Comparison of ENCODE assay signal across 1 cellular context in genomic region chr6:31197559-31198305, GRCh38.
A peak's percentile ranks its signal among the peaks of the same experiment; 100 is the strongest.
TF ChIP-seq lines count a peak whose summit lies in the region.

No MANE protein-coding gene starts in this region.

TF ChIP-seq in K562, 482 proteins besides CTCF, POLR2A, EP300 and RAD21 (continues in another document):
- no peak for TF ChIP-seq RBBP5 (IDR thresholded peaks at IDR 0.05; ENCODE audit: borderline replicate concordance, insufficient read depth, low read length, poor library complexity, severe bottlenecking)
- TF ChIP-seq BRCA1 (IDR thresholded peaks at IDR 0.05): no peak
- no peak for TF ChIP-seq BRCA1 (CRISPR knock-in tag; IDR thresholded peaks at IDR 0.05)
- peak; percentile 12; the same call in 1 of the 2 replicates for TF ChIP-seq GABPB1 (CRISPR knock-in tag; IDR thresholded peaks at IDR 0.05)
- no peak for TF ChIP-seq JUNB (CRISPR knock-in tag; conservative IDR thresholded peaks at IDR 0.05)
- no peak for TF ChIP-seq IRF1 (CRISPR knock-in tag; IDR thresholded peaks at IDR 0.05; ENCODE audit: borderline replicate concordance)
- no peak for TF ChIP-seq ZNF121 (CRISPR knock-in tag; conservative IDR thresholded peaks at IDR 0.05)
- peak; percentile 92 for TF ChIP-seq RBFOX2 (IDR thresholded peaks at IDR 0.05; ENCODE audit: low read depth, low read length)
- no peak for TF ChIP-seq TGIF2 (CRISPR knock-in tag; IDR thresholded peaks at IDR 0.05)
- TF ChIP-seq SIN3A (IDR thresholded peaks at IDR 0.05; ENCODE audit: borderline replicate concordance in 2 of 2, control insufficient read depth in 1 of 2, low read depth in 2 of 2, low read length in 2 of 2): peak; percentile 0 to 20; a peak in 1 of 4 replicates
- no peak for TF ChIP-seq HNRNPH1 (optimal IDR thresholded peaks at IDR 0.05; ENCODE audit: low read depth, low read length)
- TF ChIP-seq ETV1 (tag; conservative IDR thresholded peaks at IDR 0.05; ENCODE audit: low read depth): peak; percentile 32
- 0 out of 2 replicates have a peak, but pooled peaks have one; percentile 34 for TF ChIP-seq ELF4 (CRISPR knock-in tag; IDR thresholded peaks at IDR 0.05)
- TF ChIP-seq HDAC2 (IDR thresholded peaks at IDR 0.05): 0 out of 2 replicates have a peak, but pooled peaks have one; percentile 7
- no peak for TF ChIP-seq TARDBP (IDR thresholded peaks at IDR 0.05)
- no peak for TF ChIP-seq ZNF57 (CRISPR knock-in tag; IDR thresholded peaks at IDR 0.05)
- TF ChIP-seq PRPF4 (IDR thresholded peaks at IDR 0.05; ENCODE audit: insufficient read depth, low read depth, low read length, poor library complexity, severe bottlenecking): no peak
- peak; percentile 50; the same call in 1 of the 2 replicates for TF ChIP-seq LEF1 (IDR thresholded peaks at IDR 0.05)
- TF ChIP-seq, protein P1, sequence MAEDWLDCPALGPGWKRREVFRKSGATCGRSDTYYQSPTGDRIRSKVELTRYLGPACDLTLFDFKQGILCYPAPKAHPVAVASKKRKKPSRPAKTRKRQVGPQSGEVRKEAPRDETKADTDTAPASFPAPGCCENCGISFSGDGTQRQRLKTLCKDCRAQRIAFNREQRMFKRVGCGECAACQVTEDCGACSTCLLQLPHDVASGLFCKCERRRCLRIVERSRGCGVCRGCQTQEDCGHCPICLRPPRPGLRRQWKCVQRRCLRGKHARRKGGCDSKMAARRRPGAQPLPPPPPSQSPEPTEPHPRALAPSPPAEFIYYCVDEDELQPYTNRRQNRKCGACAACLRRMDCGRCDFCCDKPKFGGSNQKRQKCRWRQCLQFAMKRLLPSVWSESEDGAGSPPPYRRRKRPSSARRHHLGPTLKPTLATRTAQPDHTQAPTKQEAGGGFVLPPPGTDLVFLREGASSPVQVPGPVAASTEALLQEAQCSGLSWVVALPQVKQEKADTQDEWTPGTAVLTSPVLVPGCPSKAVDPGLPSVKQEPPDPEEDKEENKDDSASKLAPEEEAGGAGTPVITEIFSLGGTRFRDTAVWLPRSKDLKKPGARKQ (CRISPR knock-in tag; IDR thresholded peaks at IDR 0.05): no peak
- TF ChIP-seq ZNF143 (CRISPR knock-in tag; IDR thresholded peaks at IDR 0.05): peak; percentile 74
- TF ChIP-seq FOS (IDR thresholded peaks at IDR 0.05; ENCODE audit: extremely low read depth, insufficient read length): no peak
- TF ChIP-seq SMAD4 (CRISPR knock-in tag; conservative IDR thresholded peaks at IDR 0.05): peak; percentile 69
- TF ChIP-seq RB1 (IDR thresholded peaks at IDR 0.05; ENCODE audit: low read depth): peak; percentile 48; the same call in 1 of the 2 replicates
- no peak for TF ChIP-seq ETV6 (IDR thresholded peaks at IDR 0.05; ENCODE audit: borderline replicate concordance in 1 of 2, low read depth in 2 of 2, low read length in 1 of 2)
- TF ChIP-seq ETV6 (CRISPR knock-in tag; IDR thresholded peaks at IDR 0.05; ENCODE audit: borderline replicate concordance): no peak
- TF ChIP-seq TSC22D4 (tag; IDR thresholded peaks at IDR 0.05): no peak
- peak; percentile 18; the same call in 1 of the 2 replicates for TF ChIP-seq MTA1 (IDR thresholded peaks at IDR 0.05; ENCODE audit: borderline replicate concordance)
- TF ChIP-seq, protein P2, sequence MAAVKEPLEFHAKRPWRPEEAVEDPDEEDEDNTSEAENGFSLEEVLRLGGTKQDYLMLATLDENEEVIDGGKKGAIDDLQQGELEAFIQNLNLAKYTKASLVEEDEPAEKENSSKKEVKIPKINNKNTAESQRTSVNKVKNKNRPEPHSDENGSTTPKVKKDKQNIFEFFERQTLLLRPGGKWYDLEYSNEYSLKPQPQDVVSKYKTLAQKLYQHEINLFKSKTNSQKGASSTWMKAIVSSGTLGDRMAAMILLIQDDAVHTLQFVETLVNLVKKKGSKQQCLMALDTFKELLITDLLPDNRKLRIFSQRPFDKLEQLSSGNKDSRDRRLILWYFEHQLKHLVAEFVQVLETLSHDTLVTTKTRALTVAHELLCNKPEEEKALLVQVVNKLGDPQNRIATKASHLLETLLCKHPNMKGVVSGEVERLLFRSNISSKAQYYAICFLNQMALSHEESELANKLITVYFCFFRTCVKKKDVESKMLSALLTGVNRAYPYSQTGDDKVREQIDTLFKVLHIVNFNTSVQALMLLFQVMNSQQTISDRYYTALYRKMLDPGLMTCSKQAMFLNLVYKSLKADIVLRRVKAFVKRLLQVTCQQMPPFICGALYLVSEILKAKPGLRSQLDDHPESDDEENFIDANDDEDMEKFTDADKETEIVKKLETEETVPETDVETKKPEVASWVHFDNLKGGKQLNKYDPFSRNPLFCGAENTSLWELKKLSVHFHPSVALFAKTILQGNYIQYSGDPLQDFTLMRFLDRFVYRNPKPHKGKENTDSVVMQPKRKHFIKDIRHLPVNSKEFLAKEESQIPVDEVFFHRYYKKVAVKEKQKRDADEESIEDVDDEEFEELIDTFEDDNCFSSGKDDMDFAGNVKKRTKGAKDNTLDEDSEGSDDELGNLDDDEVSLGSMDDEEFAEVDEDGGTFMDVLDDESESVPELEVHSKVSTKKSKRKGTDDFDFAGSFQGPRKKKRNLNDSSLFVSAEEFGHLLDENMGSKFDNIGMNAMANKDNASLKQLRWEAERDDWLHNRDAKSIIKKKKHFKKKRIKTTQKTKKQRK (IDR thresholded peaks at IDR 0.05; ENCODE audit: borderline replicate concordance, low read depth, low read length): no peak
- no peak for TF ChIP-seq ZKSCAN1 (IDR thresholded peaks at IDR 0.05; ENCODE audit: low read depth, low read length)
- peak in 1 of 2 experiments; percentile 81; a peak in 3 of 4 replicates for TF ChIP-seq TRIM24 (IDR thresholded peaks at IDR 0.05)
- peak; percentile 87 for TF ChIP-seq ZBTB7A (IDR thresholded peaks at IDR 0.05; ENCODE audit: borderline replicate concordance, control insufficient read depth, low read depth, low read length)
- TF ChIP-seq, protein P3, sequence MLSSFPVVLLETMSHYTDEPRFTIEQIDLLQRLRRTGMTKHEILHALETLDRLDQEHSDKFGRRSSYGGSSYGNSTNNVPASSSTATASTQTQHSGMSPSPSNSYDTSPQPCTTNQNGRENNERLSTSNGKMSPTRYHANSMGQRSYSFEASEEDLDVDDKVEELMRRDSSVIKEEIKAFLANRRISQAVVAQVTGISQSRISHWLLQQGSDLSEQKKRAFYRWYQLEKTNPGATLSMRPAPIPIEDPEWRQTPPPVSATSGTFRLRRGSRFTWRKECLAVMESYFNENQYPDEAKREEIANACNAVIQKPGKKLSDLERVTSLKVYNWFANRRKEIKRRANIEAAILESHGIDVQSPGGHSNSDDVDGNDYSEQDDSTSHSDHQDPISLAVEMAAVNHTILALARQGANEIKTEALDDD (IDR thresholded peaks at IDR 0.05): peak; percentile 77
- TF ChIP-seq ZBTB40 (IDR thresholded peaks at IDR 0.05): peak; percentile 9; the same call in 1 of the 2 replicates
- no peak for TF ChIP-seq ZBTB40 (CRISPR knock-in tag; IDR thresholded peaks at IDR 0.05)
- peak in 1 of 2 experiments; percentile 11; a peak in 1 of 4 replicates for TF ChIP-seq SRF (CRISPR knock-in tag; IDR thresholded peaks at IDR 0.05)
- TF ChIP-seq TAF7 (tag; IDR thresholded peaks at IDR 0.05): peak; percentile 53; the same call in 1 of the 2 replicates
- no peak; the same call in 1 of the 2 replicates for TF ChIP-seq CBFB (CRISPR knock-in tag; IDR thresholded peaks at IDR 0.05)
- TF ChIP-seq PHF21A (IDR thresholded peaks at IDR 0.05; ENCODE audit: borderline replicate concordance, low read depth): peak; percentile 59; the same call in 1 of the 2 replicates
- peak; percentile 77 for TF ChIP-seq ATF7 (IDR thresholded peaks at IDR 0.05)
- no peak for TF ChIP-seq SNIP1 (IDR thresholded peaks at IDR 0.05; ENCODE audit: low read depth)
- peak; percentile 78 for TF ChIP-seq LCOR (CRISPR knock-in tag; IDR thresholded peaks at IDR 0.05)
- TF ChIP-seq NR2C2 (CRISPR knock-in tag; IDR thresholded peaks at IDR 0.05): no peak
- peak; percentile 79; the same call in 1 of the 2 replicates for TF ChIP-seq NR2C2 (tag; IDR thresholded peaks at IDR 0.05)
- TF ChIP-seq ZNF639 (CRISPR knock-in tag; conservative IDR thresholded peaks at IDR 0.05 in 1 of 2, IDR thresholded peaks at IDR 0.05 in 1 of 2): peak in 1 of 2 experiments; percentile 52; a peak in 1 of 4 replicates
- no peak; the same call in 1 of the 2 replicates for TF ChIP-seq NBN (IDR thresholded peaks at IDR 0.05; ENCODE audit: low read depth)
- TF ChIP-seq, protein P4, sequence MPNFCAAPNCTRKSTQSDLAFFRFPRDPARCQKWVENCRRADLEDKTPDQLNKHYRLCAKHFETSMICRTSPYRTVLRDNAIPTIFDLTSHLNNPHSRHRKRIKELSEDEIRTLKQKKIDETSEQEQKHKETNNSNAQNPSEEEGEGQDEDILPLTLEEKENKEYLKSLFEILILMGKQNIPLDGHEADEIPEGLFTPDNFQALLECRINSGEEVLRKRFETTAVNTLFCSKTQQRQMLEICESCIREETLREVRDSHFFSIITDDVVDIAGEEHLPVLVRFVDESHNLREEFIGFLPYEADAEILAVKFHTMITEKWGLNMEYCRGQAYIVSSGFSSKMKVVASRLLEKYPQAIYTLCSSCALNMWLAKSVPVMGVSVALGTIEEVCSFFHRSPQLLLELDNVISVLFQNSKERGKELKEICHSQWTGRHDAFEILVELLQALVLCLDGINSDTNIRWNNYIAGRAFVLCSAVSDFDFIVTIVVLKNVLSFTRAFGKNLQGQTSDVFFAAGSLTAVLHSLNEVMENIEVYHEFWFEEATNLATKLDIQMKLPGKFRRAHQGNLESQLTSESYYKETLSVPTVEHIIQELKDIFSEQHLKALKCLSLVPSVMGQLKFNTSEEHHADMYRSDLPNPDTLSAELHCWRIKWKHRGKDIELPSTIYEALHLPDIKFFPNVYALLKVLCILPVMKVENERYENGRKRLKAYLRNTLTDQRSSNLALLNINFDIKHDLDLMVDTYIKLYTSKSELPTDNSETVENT (CRISPR knock-in tag; IDR thresholded peaks at IDR 0.05): no peak
